1 cellular context compared by ENCODE assay signal in the genomic region with DNA sequence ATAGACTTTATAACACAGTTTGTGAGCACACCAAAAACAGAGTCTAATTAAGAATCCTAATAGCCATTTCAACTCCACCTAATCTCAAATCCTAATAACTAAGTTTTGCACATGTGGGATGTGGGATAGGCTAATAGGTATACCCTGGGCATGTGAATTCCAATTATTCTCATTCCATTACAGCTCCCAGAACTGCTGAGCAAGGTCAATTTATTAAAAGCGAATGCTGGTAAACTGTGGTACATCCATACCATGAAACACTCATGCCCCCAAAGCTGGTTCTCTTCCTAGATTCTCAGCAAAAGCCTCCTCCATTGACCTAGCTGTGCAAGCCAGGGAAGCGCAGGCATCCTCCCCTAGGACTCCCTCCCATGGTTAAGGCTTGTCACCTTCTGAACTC.
TF ChIP-seq lines count a peak whose summit lies in the region.

No MANE protein-coding gene starts in this region.

TF ChIP-seq in HepG2, 621 proteins besides CTCF, POLR2A, EP300 and RAD21:
- TF ChIP-seq MAFF (IDR thresholded peaks at IDR 0.05; ENCODE audit: low read depth, low read length) = peak; percentile 53
- TF ChIP-seq RXRB (CRISPR knock-in tag; IDR thresholded peaks at IDR 0.05; ENCODE audit: borderline replicate concordance) = no peak
- TF ChIP-seq MIER2 (CRISPR knock-in tag; IDR thresholded peaks at IDR 0.05) = no peak
- TF ChIP-seq, protein P1, sequence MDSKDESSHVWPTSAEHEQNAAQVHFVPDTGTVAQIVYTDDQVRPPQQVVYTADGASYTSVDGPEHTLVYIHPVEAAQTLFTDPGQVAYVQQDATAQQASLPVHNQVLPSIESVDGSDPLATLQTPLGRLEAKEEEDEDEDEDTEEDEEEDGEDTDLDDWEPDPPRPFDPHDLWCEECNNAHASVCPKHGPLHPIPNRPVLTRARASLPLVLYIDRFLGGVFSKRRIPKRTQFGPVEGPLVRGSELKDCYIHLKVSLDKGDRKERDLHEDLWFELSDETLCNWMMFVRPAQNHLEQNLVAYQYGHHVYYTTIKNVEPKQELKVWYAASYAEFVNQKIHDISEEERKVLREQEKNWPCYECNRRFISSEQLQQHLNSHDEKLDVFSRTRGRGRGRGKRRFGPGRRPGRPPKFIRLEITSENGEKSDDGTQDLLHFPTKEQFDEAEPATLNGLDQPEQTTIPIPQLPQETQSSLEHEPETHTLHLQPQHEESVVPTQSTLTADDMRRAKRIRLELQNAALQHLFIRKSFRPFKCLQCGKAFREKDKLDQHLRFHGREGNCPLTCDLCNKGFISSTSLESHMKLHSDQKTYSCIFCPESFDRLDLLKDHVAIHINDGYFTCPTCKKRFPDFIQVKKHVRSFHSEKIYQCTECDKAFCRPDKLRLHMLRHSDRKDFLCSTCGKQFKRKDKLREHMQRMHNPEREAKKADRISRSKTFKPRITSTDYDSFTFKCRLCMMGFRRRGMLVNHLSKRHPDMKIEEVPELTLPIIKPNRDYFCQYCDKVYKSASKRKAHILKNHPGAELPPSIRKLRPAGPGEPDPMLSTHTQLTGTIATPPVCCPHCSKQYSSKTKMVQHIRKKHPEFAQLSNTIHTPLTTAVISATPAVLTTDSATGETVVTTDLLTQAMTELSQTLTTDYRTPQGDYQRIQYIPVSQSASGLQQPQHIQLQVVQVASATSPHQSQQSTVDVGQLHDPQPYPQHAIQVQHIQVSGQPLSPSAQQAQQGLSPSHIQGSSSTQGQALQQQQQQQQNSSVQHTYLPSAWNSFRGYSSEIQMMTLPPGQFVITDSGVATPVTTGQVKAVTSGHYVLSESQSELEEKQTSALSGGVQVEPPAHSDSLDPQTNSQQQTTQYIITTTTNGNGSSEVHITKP (CRISPR knock-in tag; IDR thresholded peaks at IDR 0.05; ENCODE audit: low read depth) = no peak
- TF ChIP-seq ZNF343 (CRISPR knock-in tag; IDR thresholded peaks at IDR 0.05) = no peak
- TF ChIP-seq TP53 (CRISPR knock-in tag; conservative IDR thresholded peaks at IDR 0.05) = no peak
- no peak for TF ChIP-seq FOXP1 (IDR thresholded peaks at IDR 0.05)
- TF ChIP-seq FOXP1 (CRISPR knock-in tag; IDR thresholded peaks at IDR 0.05) = no peak
- TF ChIP-seq ZNF891 (CRISPR knock-in tag; IDR thresholded peaks at IDR 0.05) = no peak
- TF ChIP-seq MAFK (conservative IDR thresholded peaks at IDR 0.05 in 1 of 2, IDR thresholded peaks at IDR 0.05 in 1 of 2; ENCODE audit: low read length in 2 of 2) = peak in 1 of 2 experiments; percentile 66; a peak in 3 of 4 replicates
- TF ChIP-seq, protein P2, sequence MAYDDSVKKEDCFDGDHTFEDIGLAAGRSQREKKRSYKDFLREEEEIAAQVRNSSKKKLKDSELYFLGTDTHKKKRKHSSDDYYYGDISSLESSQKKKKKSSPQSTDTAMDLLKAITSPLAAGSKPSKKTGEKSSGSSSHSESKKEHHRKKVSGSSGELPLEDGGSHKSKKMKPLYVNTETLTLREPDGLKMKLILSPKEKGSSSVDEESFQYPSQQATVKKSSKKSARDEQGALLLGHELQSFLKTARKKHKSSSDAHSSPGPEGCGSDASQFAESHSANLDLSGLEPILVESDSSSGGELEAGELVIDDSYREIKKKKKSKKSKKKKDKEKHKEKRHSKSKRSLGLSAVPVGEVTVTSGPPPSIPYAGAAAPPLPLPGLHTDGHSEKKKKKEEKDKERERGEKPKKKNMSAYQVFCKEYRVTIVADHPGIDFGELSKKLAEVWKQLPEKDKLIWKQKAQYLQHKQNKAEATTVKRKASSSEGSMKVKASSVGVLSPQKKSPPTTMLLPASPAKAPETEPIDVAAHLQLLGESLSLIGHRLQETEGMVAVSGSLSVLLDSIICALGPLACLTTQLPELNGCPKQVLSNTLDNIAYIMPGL (CRISPR knock-in tag; IDR thresholded peaks at IDR 0.05; ENCODE audit: borderline replicate concordance in 1 of 2, low read depth in 1 of 2) = no peak
- no peak for TF ChIP-seq JUNB (CRISPR knock-in tag; IDR thresholded peaks at IDR 0.05; ENCODE audit: borderline replicate concordance)
- TF ChIP-seq, protein P3, sequence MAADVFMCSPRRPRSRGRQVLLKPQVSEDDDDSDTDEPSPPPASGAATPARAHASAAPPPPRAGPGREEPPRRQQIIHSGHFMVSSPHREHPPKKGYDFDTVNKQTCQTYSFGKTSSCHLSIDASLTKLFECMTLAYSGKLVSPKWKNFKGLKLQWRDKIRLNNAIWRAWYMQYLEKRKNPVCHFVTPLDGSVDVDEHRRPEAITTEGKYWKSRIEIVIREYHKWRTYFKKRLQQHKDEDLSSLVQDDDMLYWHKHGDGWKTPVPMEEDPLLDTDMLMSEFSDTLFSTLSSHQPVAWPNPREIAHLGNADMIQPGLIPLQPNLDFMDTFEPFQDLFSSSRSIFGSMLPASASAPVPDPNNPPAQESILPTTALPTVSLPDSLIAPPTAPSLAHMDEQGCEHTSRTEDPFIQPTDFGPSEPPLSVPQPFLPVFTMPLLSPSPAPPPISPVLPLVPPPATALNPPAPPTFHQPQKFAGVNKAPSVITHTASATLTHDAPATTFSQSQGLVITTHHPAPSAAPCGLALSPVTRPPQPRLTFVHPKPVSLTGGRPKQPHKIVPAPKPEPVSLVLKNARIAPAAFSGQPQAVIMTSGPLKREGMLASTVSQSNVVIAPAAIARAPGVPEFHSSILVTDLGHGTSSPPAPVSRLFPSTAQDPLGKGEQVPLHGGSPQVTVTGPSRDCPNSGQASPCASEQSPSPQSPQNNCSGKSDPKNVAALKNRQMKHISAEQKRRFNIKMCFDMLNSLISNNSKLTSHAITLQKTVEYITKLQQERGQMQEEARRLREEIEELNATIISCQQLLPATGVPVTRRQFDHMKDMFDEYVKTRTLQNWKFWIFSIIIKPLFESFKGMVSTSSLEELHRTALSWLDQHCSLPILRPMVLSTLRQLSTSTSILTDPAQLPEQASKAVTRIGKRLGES (CRISPR knock-in tag; IDR thresholded peaks at IDR 0.05; ENCODE audit: borderline replicate concordance) = no peak
